Comparison of ENCODE assay signal across 1 cellular context in genomic region chr12:111767362-111768158, GRCh38.
TF ChIP-seq lines count a peak whose summit lies in the region.

No MANE protein-coding gene starts in this region.

TF ChIP-seq in GM23338, 12 proteins besides CTCF, POLR2A, EP300 and RAD21 (continued from another document):
- TF ChIP-seq ZNF462 (CRISPR knock-in tag; IDR thresholded peaks at IDR 0.05) (no peak), NANOG (IDR thresholded peaks at IDR 0.05; ENCODE audit: borderline replicate concordance) (no peak), STAT1 (IDR thresholded peaks at IDR 0.05; ENCODE audit: unreplicated experiment) (no peak), ETS1 (IDR thresholded peaks at IDR 0.05) (no peak)
